Comparison of ENCODE assay signal across 8 cellular contexts in the genomic region with DNA sequence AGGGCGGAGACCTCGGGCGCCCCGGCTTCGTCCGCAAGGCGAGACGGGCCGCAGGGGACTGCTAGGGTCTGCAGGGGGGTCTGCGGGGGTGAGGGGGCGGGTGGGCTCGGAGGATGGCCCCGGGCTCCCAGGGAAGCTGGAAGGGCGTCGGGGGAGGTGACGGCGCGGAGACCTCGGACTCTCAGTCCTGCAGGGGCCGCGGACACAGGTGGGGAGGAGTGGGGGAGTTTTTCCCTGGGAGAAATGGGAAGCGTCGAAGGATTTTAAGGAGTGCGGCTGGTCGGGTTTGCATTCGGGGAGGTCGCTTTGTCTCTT. TPM values are rescaled to one million over a fixed set of nuclear protein-coding genes. Genes with fewer than 3 reads are reported as not detected.
A peak's percentile ranks its signal among the peaks of the same experiment; 100 is the strongest.
DNase-seq lines count a peak whose midpoint lies in the region; ATAC-seq and TF ChIP-seq lines count a peak whose summit lies in the region.

No MANE protein-coding gene starts in this region.

- H3K4me1 ChIP-seq in A673 (ENCODE audit: insufficient read depth, low read length, poor library complexity, severe bottlenecking) = peaks cover 7% of the 10 kb centered on the region
- no peaks in the 10 kb centered on the region for H3K4me1 ChIP-seq in HUES48 (ENCODE audit: control insufficient read depth, insufficient read depth, low read length)
- peaks cover 13% of the 10 kb centered on the region for H3K4me1 ChIP-seq in colonic mucosa
- peaks cover 10 to 12% of the 10 kb centered on the region in 2 donors for H3K4me1 ChIP-seq in naive thymus-derived CD4-positive, alpha-beta T cell (ENCODE audit: control insufficient read depth in 2 of 2, insufficient read depth in 2 of 2, low read length in 2 of 2)

- H3K27me3 Mint-ChIP-seq in naive thymus-derived CD4-positive, alpha-beta T cell = peaks cover 0 to 33% (median 0%) of the 10 kb centered on the region in 5 donors

- H3K36me3 ChIP-seq in A673 (ENCODE audit: insufficient read depth, low read length, poor library complexity, severe bottlenecking) (no peaks in the 10 kb centered on the region), HUES48 (ENCODE audit: control insufficient read depth, insufficient read depth, low read length) (no peaks in the 10 kb centered on the region), colonic mucosa (no peaks in the 10 kb centered on the region)
- H3K36me3 ChIP-seq in naive thymus-derived CD4-positive, alpha-beta T cell (ENCODE audit: control insufficient read depth in 2 of 3, insufficient read depth in 3 of 3, low read length in 3 of 3) = no peaks in the 10 kb centered on the region

- H3K9me3 ChIP-seq in A673 (ENCODE audit: low read depth, low read length, poor library complexity, severe bottlenecking) (no peaks in the 10 kb centered on the region), HUES48 (ENCODE audit: control insufficient read depth, insufficient read depth, low read length) (no peaks in the 10 kb centered on the region), colonic mucosa (no peaks in the 10 kb centered on the region)
- no peaks in the 10 kb centered on the region for H3K9me3 ChIP-seq in naive thymus-derived CD4-positive, alpha-beta T cell (ENCODE audit: control insufficient read depth in 2 of 3, low read length in 3 of 3)

- peak overlapping the region in 2 of 9 donors; percentile 28 to 74 for H3K27ac Mint-ChIP-seq in naive thymus-derived CD4-positive, alpha-beta T cell

- DNase-seq in A673 (ENCODE audit: low spot score) = no peak
- no peak for DNase-seq in colonic mucosa
- DNase-seq in naive thymus-derived CD4-positive, alpha-beta T cell = peak in 2 of 9 donors; percentile 4 to 10
- DNase-seq in epidermal melanocyte (ENCODE audit: insufficient read length, low spot score) = no peak
- no peak for DNase-seq in EL
- DNase-seq in DMS 273 treated with DMSO at 0.1 percent for 48 hours (lab: John Stamatoyannopoulos, UW) = no peak

- H3K4me3 Mint-ChIP-seq in naive thymus-derived CD4-positive, alpha-beta T cell = peak overlapping the region; percentile 73 to 88 (median 82)

- CTCF ChIA-PET in A673 (lab: Charles Lee) = interaction anchor here (1.0 kb wide), 1 partner anchor 58 kb away, joined by 3 read pairs; no protein-coding TSS in a partner anchor
- CTCF ChIA-PET in naive thymus-derived CD4-positive, alpha-beta T cell (lab: Charles Lee) = interaction anchor here (1.0 to 2.4 kb wide), 3 partner anchors 58 to 74 kb away, joined by 3 to 26 read pairs (median 8); a partner anchor contains a TSS

- peaks cover 0 to 8% (median 0%) of the 10 kb centered on the region in 11 donors for H3K9me3 Mint-ChIP-seq in naive thymus-derived CD4-positive, alpha-beta T cell

- peaks cover 0 to 7% (median 0%) of the 10 kb centered on the region in 5 donors for H3K36me3 Mint-ChIP-seq in naive thymus-derived CD4-positive, alpha-beta T cell

- H3K27me3 ChIP-seq in A673 (replicated peaks; ENCODE audit: insufficient read depth, low read depth, low read length, poor library complexity) (no peaks in the 10 kb centered on the region), HUES48 (ENCODE audit: control insufficient read depth, insufficient read depth, low read length) (peaks cover 24% of the 10 kb centered on the region), colonic mucosa (no peaks in the 10 kb centered on the region)
- no peaks in the 10 kb centered on the region for H3K27me3 ChIP-seq in naive thymus-derived CD4-positive, alpha-beta T cell (ENCODE audit: control insufficient read depth in 2 of 2, insufficient read depth in 2 of 2, low read length in 2 of 2)

- H3K9ac ChIP-seq in HUES48 (ENCODE audit: low read depth, low read length) (no peak overlapping the region), colonic mucosa (ENCODE audit: low read depth in 2 of 2, low read length in 2 of 2) (peak overlapping the region; percentile 55 to 66)

- TF ChIP-seq CTCF in A673 (conservative IDR thresholded peaks at IDR 0.05; ENCODE audit: low read depth, low read length) (no peak), colonic mucosa (IDR thresholded peaks at IDR 0.05) (no peak)

- no TSS peak for BruUV-seq in A673 (replicated peaks; lab: Mats Ljungman, UMichigan)

- H3K4me1 Mint-ChIP-seq in naive thymus-derived CD4-positive, alpha-beta T cell = peaks cover 12 to 26% (median 15%) of the 10 kb centered on the region in 7 donors

- no peak for ATAC-seq in naive thymus-derived CD4-positive, alpha-beta T cell
- no peak for ATAC-seq in HG03159 (IDR thresholded peaks at IDR 0.05; ENCODE audit: unreplicated experiment)

- H3K27ac ChIP-seq in A673 (ENCODE audit: low read depth, low read length, poor library complexity, severe bottlenecking) = no peak overlapping the region
- H3K27ac ChIP-seq in HUES48 (ENCODE audit: low read depth, low read length) = no peak overlapping the region
- no peak overlapping the region for H3K27ac ChIP-seq in colonic mucosa
- H3K27ac ChIP-seq in naive thymus-derived CD4-positive, alpha-beta T cell (ENCODE audit: low read depth, low read length) = no peak overlapping the region

- POLR2A ChIA-PET in A673 (lab: Charles Lee; ENCODE audit: low non-redundant PET) = no interaction called here
- POLR2A ChIA-PET in naive thymus-derived CD4-positive, alpha-beta T cell (lab: Charles Lee) = interaction anchor here (1.0 to 2.8 kb wide), 6 partner anchors 26 to 74 kb away, joined by 3 to 12 read pairs (median 4); a partner anchor contains a TSS

- H3K4me3 ChIP-seq in A673 (ENCODE audit: low read depth, low read length, poor library complexity, severe bottlenecking) (peak overlapping the region; percentile 55), HUES48 (ENCODE audit: low read depth, low read length) (peak overlapping the region; percentile 43), colonic mucosa (peak overlapping the region; percentile 63)
- H3K4me3 ChIP-seq in naive thymus-derived CD4-positive, alpha-beta T cell (ENCODE audit: low read length) = peak overlapping the region; percentile 40

- intact Hi-C loops in A673 (cut with micrococcal nuclease; ENCODE audit: unreplicated experiment) (loop anchor here (2.0 kb wide), 1 partner anchor 58 kb away; no protein-coding TSS in a partner anchor), colonic mucosa (cut with DNase I) (loop anchor here (2.0 kb wide), 1 partner anchor 58 kb away; no protein-coding TSS in a partner anchor)
- intact Hi-C loops in naive thymus-derived CD4-positive, alpha-beta T cell (cut with micrococcal nuclease) = loop anchor here (1.0 kb wide), 8 partner anchors 27 to 474 kb away; a partner anchor contains a TSS

RNA-seq across cellular contexts. Expression of a gene that starts 25.9 kb away (rescaled TPM):
- total RNA-seq in A673 (2021) (1.4 and 2.1 TPM in 2 replicates), colonic mucosa (1 to 10 TPM; 6.6 to 7.0 TPM)
- 10 to 100 TPM in 1 of 5 experiments, 1 to 10 TPM in 4; 3.5 to 11.3 (median 5.5) TPM for total RNA-seq in naive thymus-derived CD4-positive, alpha-beta T cell
- 1 to 10 TPM; 2.1 TPM for polyA plus RNA-seq in naive thymus-derived CD4-positive, alpha-beta T cell

RNA-seq across cellular contexts. Expression of a gene that starts 31.3 kb away (rescaled TPM):
- total RNA-seq in A673 (2021) = 123 and 142 TPM in 2 replicates
- 100 to 1,000 TPM; 117 to 181 TPM for total RNA-seq in colonic mucosa
- total RNA-seq in naive thymus-derived CD4-positive, alpha-beta T cell = 100 to 1,000 TPM in 1 of 5 experiments, 10 to 100 TPM in 4; 70.4 to 131 (median 88.9) TPM
- polyA plus RNA-seq in naive thymus-derived CD4-positive, alpha-beta T cell = 10 to 100 TPM in 1 of 2 donors, 1 to 10 TPM in 1; 6.8 to 12.3 TPM

RNA-seq across cellular contexts. Expression of a gene that starts 38.3 kb away (rescaled TPM):
- total RNA-seq in A673 (2021) = 20.8 and 22.6 TPM in 2 replicates
- total RNA-seq in colonic mucosa = 100 to 1,000 TPM in 1 of 2 donors, 10 to 100 TPM in 1; 57.2 to 110 TPM
- total RNA-seq in naive thymus-derived CD4-positive, alpha-beta T cell = 1 to 10 TPM in 4 of 5 experiments, under 1 TPM in 1; 1.00 to 4.1 (median 2.5) TPM
- polyA plus RNA-seq in naive thymus-derived CD4-positive, alpha-beta T cell = under 1 TPM; 0.05 TPM
